In genomic region chr3:3799173-3800075, GRCh38 we compare ENCODE assay signal across 9 cellular contexts. TPM values are rescaled to one million over a fixed set of nuclear protein-coding genes. Genes with fewer than 3 reads are reported as not detected.
DNase-seq lines count a peak whose midpoint lies in the region; ATAC-seq, FAIRE-seq and TF ChIP-seq lines count a peak whose summit lies in the region.
"Had no signal": no experiment of that assay in that cellular context is flagged by ENCODE, and none has a peak within 500 bp of the region (broad histone marks: within the 10 kb centered on the region; RNA-seq: fewer than 3 reads in every experiment).

LRRN1 (plus strand) TSS chr3:3799431; CDS start chr3:3844642, 45,211 bp downstream.

- 26% methylated on average over 50 of the region's 102 CpGs for WGBS in HepG2 (ENCODE audit: low lambda C conversion rate)

- FAIRE-seq in HepG2 (lab: Jason Lieb, UNC): no peak

- DNase-seq in DND-41 (peak; percentile 12), T-helper 17 cell (no peak), HepG2 (ENCODE audit: low spot score) (no peak)
- no peak for DNase-seq in central memory CD8-positive, alpha-beta T cell (ENCODE audit: low spot score in 2 of 2)
- DNase-seq in stimulated activated CD4-positive, alpha-beta T cell treated with anti-CD3 and anti-CD28 coated beads, Interleukin-1b, Interleukin-23, amount 100 ng/mL, for 48 hours: peak; percentile 53
- no peak for DNase-seq in activated effector memory CD4-positive, alpha-beta T cell treated with Interleukin-2 at 50 U/mL for 16 hours

- in situ Hi-C loops in HepG2 (cut with HindIII; ENCODE audit: extremely low pct_ligation_motif_present, low pct_unique_long_range_greater_than_20kb): no loop called here

- POLR2A ChIA-PET in HepG2 (lab: Yijun Ruan, JAX): no interaction called here

- TF ChIP-seq EP300 in HepG2 (IDR thresholded peaks at IDR 0.05; ENCODE audit: low read depth in 2 of 2, low read length in 2 of 2) (no peak), HepG2 (CRISPR knock-in tag; IDR thresholded peaks at IDR 0.05; ENCODE audit: borderline replicate concordance) (no peak)

- H3K9me3 Mint-ChIP-seq in central memory CD8-positive, alpha-beta T cell: peaks cover 6% of the 10 kb centered on the region

- no peak for TF ChIP-seq POLR2A in HepG2 (IDR thresholded peaks at IDR 0.05; ENCODE audit: insufficient read depth in 1 of 2, low read depth in 2 of 2, low read length in 2 of 2)

- H3K4me3 ChIP-seq in DND-41 (ENCODE audit: low read depth in 1 of 2, low read length in 2 of 2): peak within 1 kb of the TSS; percentile 10 to 53; a peak in 3 of 4 replicates
- no peak within 1 kb of the TSS for H3K4me3 ChIP-seq in HepG2 (replicated peaks in 1 of 3; ENCODE audit: insufficient read depth in 1 of 3, low read depth in 2 of 3, low read length in 3 of 3)

- CTCF ChIA-PET in HepG2 (lab: Yijun Ruan, JAX; ENCODE audit: low intra/inter-chr PET ratio, low total read pairs): no interaction called here

- peaks cover 5% of the 10 kb centered on the region for H3K36me3 Mint-ChIP-seq in T-helper 17 cell (ENCODE audit: low read depth)
- no peaks in the 10 kb centered on the region for H3K36me3 Mint-ChIP-seq in central memory CD8-positive, alpha-beta T cell (ENCODE audit: insufficient read depth)

- ATAC-seq in DND-41 (ENCODE audit: insufficient read depth, low read depth) (peak; percentile 74), HG03565 (IDR thresholded peaks at IDR 0.05; ENCODE audit: unreplicated experiment) (peak; percentile 62), T-helper 17 cell (peak; percentile 27), HepG2 (peak; percentile 67), HG03469 (IDR thresholded peaks at IDR 0.05; ENCODE audit: unreplicated experiment) (no peak)
- peak; percentile 10 for ATAC-seq in central memory CD8-positive, alpha-beta T cell (replicated peaks; ENCODE audit: extremely low read depth, poor library complexity, severe bottlenecking)

- BruUV-seq in HepG2 (replicated peaks; lab: Mats Ljungman, UMichigan): no TSS peak

- H3K27me3 ChIP-seq in DND-41 (ENCODE audit: insufficient read depth, low read length, poor library complexity): peaks cover 22% of the 10 kb centered on the region
- peaks cover 4 to 35% of the 10 kb centered on the region in 2 experiments for H3K27me3 ChIP-seq in HepG2 (ENCODE audit: control insufficient read depth in 1 of 2, insufficient read depth in 2 of 2, low read length in 2 of 2)

- peaks cover 6% of the 10 kb centered on the region; the same call in 1 of the 2 replicates for H3K4me1 ChIP-seq in DND-41 (ENCODE audit: insufficient read depth, low read length)
- H3K4me1 ChIP-seq in HepG2 (ENCODE audit: insufficient read depth, low read length): no peaks in the 10 kb centered on the region

- H3K27me3 Mint-ChIP-seq in T-helper 17 cell: peaks cover 49% of the 10 kb centered on the region
- peaks cover 52% of the 10 kb centered on the region for H3K27me3 Mint-ChIP-seq in central memory CD8-positive, alpha-beta T cell

- no peaks in the 10 kb centered on the region for H3K79me2 ChIP-seq in DND-41 (ENCODE audit: insufficient read depth, low read length)
- no peaks in the 10 kb centered on the region for H3K79me2 ChIP-seq in HepG2 (ENCODE audit: insufficient read depth, low read length)

- no peak within 1 kb of the TSS for H3K27ac Mint-ChIP-seq in T-helper 17 cell
- H3K27ac Mint-ChIP-seq in central memory CD8-positive, alpha-beta T cell (ENCODE audit: low read depth): no peak within 1 kb of the TSS

- peak within 1 kb of the TSS; percentile 58 for H2AFZ ChIP-seq in DND-41 (ENCODE audit: low read depth, low read length)
- no peak within 1 kb of the TSS for H2AFZ ChIP-seq in HepG2 (ENCODE audit: low read length)

- H3K4me3 Mint-ChIP-seq in T-helper 17 cell: peak within 1 kb of the TSS; percentile 80
- peak within 1 kb of the TSS; percentile 61 for H3K4me3 Mint-ChIP-seq in central memory CD8-positive, alpha-beta T cell

- no peaks in the 10 kb centered on the region for H3K36me3 ChIP-seq in DND-41 (ENCODE audit: insufficient read depth, low read length)
- no peaks in the 10 kb centered on the region for H3K36me3 ChIP-seq in HepG2 (replicated peaks in 1 of 2; ENCODE audit: control insufficient read depth in 1 of 2, insufficient read depth in 2 of 2, low read length in 2 of 2)

- no peaks in the 10 kb centered on the region for H3K9me3 ChIP-seq in DND-41 (ENCODE audit: insufficient read depth, low read length, severe bottlenecking)
- no peaks in the 10 kb centered on the region for H3K9me3 ChIP-seq in T-helper 17 cell (ENCODE audit: control insufficient read depth, low read length, poor library complexity, severe bottlenecking)
- H3K9me3 ChIP-seq in HepG2 (ENCODE audit: low read length): no peaks in the 10 kb centered on the region

- intact Hi-C loops in HepG2 (cut with micrococcal nuclease; ENCODE audit: unreplicated experiment): no loop called here

- H3K4me2 ChIP-seq in DND-41 (ENCODE audit: insufficient read depth, low read length) (peak within 1 kb of the TSS; percentile 71), HepG2 (ENCODE audit: low read depth, low read length) (no peak within 1 kb of the TSS)

- no peaks in the 10 kb centered on the region for H4K20me1 ChIP-seq in DND-41 (ENCODE audit: insufficient read depth, low read length)
- no peaks in the 10 kb centered on the region for H4K20me1 ChIP-seq in HepG2 (ENCODE audit: insufficient read depth, low read length)

- H3K9ac ChIP-seq in DND-41 (ENCODE audit: low read depth, low read length): peak within 1 kb of the TSS; percentile 52
- no peak within 1 kb of the TSS for H3K9ac ChIP-seq in HepG2 (ENCODE audit: insufficient read depth, low read depth, low read length)

- H3K4me1 Mint-ChIP-seq in T-helper 17 cell: peaks cover 7% of the 10 kb centered on the region
- no peaks in the 10 kb centered on the region for H3K4me1 Mint-ChIP-seq in central memory CD8-positive, alpha-beta T cell

- no peak for TF ChIP-seq RAD21 in HepG2 (CRISPR knock-in tag; IDR thresholded peaks at IDR 0.05)

- no peak for TF ChIP-seq CTCF in DND-41 (IDR thresholded peaks at IDR 0.05; ENCODE audit: borderline replicate concordance, extremely low read depth, low read length, poor library complexity, severe bottlenecking)
- TF ChIP-seq CTCF in HepG2 (CRISPR knock-in tag; IDR thresholded peaks at IDR 0.05): no peak

- H3K27ac ChIP-seq in DND-41 (ENCODE audit: low read length) (no peak within 1 kb of the TSS), HepG2 (ENCODE audit: extremely low read length, insufficient read depth, low read length) (no peak within 1 kb of the TSS)

TF ChIP-seq in HepG2, 621 proteins besides CTCF, POLR2A, EP300 and RAD21:
- TF ChIP-seq FLYWCH1 (CRISPR knock-in tag; IDR thresholded peaks at IDR 0.05): no peak
- TF ChIP-seq GATAD2A (CRISPR knock-in tag; IDR thresholded peaks at IDR 0.05): no peak

RNA-seq across cellular contexts. Expression of gene LRRN1, which starts in this region (rescaled TPM):
- total RNA-seq in T-helper 17 cell (not detected), HepG2 (2016; rRNA removed; fragmentation: Illumina TruSeq; extraction: Trizol) (not detected in 2 replicates)
- total RNA-seq in HepG2 (2016; cell fraction: cytosol; rRNA removed; fragmentation: Illumina TruSeq; extraction: Trizol; ENCODE audit: low read depth): not detected in 2 replicates
- not detected in 2 replicates for total RNA-seq in HepG2 (2016; cell fraction: insoluble cytoplasmic fraction; rRNA removed; fragmentation: Illumina TruSeq; extraction: Trizol)
- not detected in 2 replicates for total RNA-seq in HepG2 (2016; cell fraction: membrane; rRNA removed; fragmentation: Illumina TruSeq; extraction: Trizol)
- not detected in 2 replicates for total RNA-seq in HepG2 (2016; cell fraction: nucleus; rRNA removed; fragmentation: Illumina TruSeq; extraction: Trizol)
- polyA plus RNA-seq in HepG2 (2011; rRNA removed): 0.01 TPM in 1 of 2 replicates, not detected in the other
- polyA plus RNA-seq in HepG2 (2011; cell fraction: cytosol; rRNA removed): not detected in 2 replicates
- polyA plus RNA-seq in HepG2 (2011; cell fraction: nucleus; rRNA removed): 0.03 TPM in 1 of 2 replicates, not detected in the other
- 0.04 TPM in 1 of 2 replicates, not detected in the other for polyA plus RNA-seq in HepG2 (2012)
- polyA plus RNA-seq in HepG2 (2016; cell fraction: cytosol; fragmentation: Illumina TruSeq; extraction: Trizol; ENCODE audit: low read depth): not detected in 2 replicates
- not detected in 2 replicates for polyA plus RNA-seq in HepG2 (2016; cell fraction: insoluble cytoplasmic fraction; fragmentation: Illumina TruSeq; extraction: Trizol; ENCODE audit: low read depth)
- not detected in 2 replicates for polyA plus RNA-seq in HepG2 (2016; cell fraction: membrane; fragmentation: Illumina TruSeq; extraction: Trizol; ENCODE audit: low read depth)
- polyA plus RNA-seq in HepG2 (2016; cell fraction: nucleus; fragmentation: Illumina TruSeq; extraction: Trizol; ENCODE audit: insufficient read depth, low read depth): not detected in 2 replicates
- not detected in 2 replicates for polyA minus RNA-seq in HepG2 (2011; rRNA and poly(A)+ RNA removed; ENCODE audit: low replicate concordance)
- not detected in 2 replicates for polyA minus RNA-seq in HepG2 (2011; cell fraction: cytosol; rRNA and poly(A)+ RNA removed)
- not detected in 2 replicates for polyA minus RNA-seq in HepG2 (2011; cell fraction: nucleus; rRNA and poly(A)+ RNA removed)
- total RNA-seq: lung microvascular endothelial cell had no signal

Comparison
In these comparisons a context has a peak if more than half of its experiments do, and no peak if none do; other contexts are left out.
1. Peak in ATAC-seq in T-helper 17 cell; RNA of the gene not detected or under 1 TPM.
2. Peak in ATAC-seq in HepG2; RNA of the gene not detected or under 1 TPM.
3. DNase-seq: peak in DND-41 (single experiment) and stimulated activated CD4-positive, alpha-beta T cell treated with anti-CD3 and anti-CD28 coated beads, Interleukin-1b, Interleukin-23, amount 100 ng/mL, for 48 hours (single experiment); none in T-helper 17 cell (0 of 3), central memory CD8-positive, alpha-beta T cell (0 of 2), HepG2 (single experiment) and activated effector memory CD4-positive, alpha-beta T cell treated with Interleukin-2 at 50 U/mL for 16 hours (single experiment).
4. H3K4me3 ChIP-seq: peak in DND-41 (2 of 2); none in HepG2 (0 of 3).